ENCODE assay signal across 1 cellular context in genomic region chr1:11273595-11274234, GRCh38.
A peak's percentile ranks its signal among the peaks of the same experiment; 100 is the strongest.
TF ChIP-seq lines count a peak whose summit lies in the region.

No MANE protein-coding gene starts in this region.

TF ChIP-seq in K562, 482 proteins besides CTCF, POLR2A, EP300 and RAD21 (continued from another document and continues in another):
- TF ChIP-seq, protein P1, sequence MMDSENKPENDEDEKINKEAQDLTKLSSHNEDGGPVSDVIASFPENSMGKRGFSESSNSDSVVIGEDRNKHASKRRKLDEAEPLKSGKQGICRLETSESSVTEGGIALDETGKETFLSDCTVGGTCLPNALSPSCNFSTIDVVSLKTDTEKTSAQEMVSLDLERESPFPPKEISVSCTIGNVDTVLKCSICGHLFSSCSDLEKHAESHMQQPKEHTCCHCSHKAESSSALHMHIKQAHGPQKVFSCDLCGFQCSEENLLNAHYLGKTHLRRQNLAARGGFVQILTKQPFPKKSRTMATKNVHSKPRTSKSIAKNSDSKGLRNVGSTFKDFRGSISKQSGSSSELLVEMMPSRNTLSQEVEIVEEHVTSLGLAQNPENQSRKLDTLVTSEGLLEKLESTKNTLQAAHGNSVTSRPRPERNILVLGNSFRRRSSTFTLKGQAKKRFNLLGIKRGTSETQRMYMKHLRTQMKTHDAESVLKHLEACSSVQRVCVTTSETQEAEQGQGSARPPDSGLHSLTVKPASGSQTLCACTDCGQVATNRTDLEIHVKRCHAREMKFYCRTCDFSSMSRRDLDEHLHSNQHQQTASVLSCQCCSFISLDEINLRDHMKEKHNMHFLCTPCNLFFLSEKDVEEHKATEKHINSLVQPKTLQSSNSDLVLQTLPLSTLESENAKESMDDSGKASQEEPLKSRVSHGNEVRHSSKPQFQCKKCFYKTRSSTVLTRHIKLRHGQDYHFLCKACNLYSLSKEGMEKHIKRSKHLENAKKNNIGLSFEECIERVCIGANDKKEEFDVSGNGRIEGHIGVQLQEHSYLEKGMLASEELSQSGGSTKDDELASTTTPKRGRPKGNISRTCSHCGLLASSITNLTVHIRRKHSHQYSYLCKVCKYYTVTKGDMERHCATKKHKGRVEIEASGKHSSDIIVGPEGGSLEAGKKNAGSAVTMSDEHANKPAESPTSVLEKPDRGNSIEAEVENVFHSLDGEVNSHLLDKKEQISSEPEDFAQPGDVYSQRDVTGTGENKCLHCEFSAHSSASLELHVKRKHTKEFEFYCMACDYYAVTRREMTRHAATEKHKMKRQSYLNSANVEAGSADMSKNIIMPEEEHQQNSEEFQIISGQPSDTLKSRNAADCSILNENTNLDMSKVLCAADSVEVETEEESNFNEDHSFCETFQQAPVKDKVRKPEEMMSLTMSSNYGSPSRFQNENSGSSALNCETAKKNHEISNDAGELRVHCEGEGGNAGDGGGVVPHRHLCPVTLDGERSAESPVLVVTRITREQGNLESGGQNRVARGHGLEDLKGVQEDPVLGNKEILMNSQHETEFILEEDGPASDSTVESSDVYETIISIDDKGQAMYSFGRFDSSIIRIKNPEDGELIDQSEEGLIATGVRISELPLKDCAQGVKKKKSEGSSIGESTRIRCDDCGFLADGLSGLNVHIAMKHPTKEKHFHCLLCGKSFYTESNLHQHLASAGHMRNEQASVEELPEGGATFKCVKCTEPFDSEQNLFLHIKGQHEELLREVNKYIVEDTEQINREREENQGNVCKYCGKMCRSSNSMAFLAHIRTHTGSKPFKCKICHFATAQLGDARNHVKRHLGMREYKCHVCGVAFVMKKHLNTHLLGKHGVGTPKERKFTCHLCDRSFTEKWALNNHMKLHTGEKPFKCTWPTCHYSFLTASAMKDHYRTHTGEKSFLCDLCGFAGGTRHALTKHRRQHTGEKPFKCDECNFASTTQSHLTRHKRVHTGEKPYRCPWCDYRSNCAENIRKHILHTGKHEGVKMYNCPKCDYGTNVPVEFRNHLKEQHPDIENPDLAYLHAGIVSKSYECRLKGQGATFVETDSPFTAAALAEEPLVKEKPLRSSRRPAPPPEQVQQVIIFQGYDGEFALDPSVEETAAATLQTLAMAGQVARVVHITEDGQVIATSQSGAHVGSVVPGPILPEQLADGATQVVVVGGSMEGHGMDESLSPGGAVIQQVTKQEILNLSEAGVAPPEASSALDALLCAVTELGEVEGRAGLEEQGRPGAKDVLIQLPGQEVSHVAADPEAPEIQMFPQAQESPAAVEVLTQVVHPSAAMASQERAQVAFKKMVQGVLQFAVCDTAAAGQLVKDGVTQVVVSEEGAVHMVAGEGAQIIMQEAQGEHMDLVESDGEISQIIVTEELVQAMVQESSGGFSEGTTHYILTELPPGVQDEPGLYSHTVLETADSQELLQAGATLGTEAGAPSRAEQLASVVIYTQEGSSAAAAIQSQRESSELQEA (IDR thresholded peaks at IDR 0.05; ENCODE audit: low read depth) = no peak
- TF ChIP-seq ZKSCAN1 (IDR thresholded peaks at IDR 0.05; ENCODE audit: low read depth, low read length) = no peak
- no peak for TF ChIP-seq ZFP36 (IDR thresholded peaks at IDR 0.05; ENCODE audit: low read depth, low read length, partially characterized antibody)
- no peak for TF ChIP-seq JUND (IDR thresholded peaks at IDR 0.05; ENCODE audit: borderline replicate concordance, low read depth, low read length)
- no peak for TF ChIP-seq JUND (tag; IDR thresholded peaks at IDR 0.05; ENCODE audit: borderline replicate concordance, low read depth, low read length)
- TF ChIP-seq ETV6 (IDR thresholded peaks at IDR 0.05; ENCODE audit: borderline replicate concordance in 1 of 2, low read depth in 2 of 2, low read length in 1 of 2) = no peak
- TF ChIP-seq ETV6 (CRISPR knock-in tag; IDR thresholded peaks at IDR 0.05; ENCODE audit: borderline replicate concordance) = no peak
- TF ChIP-seq KAT2B (IDR thresholded peaks at IDR 0.05; ENCODE audit: low read depth, low read length) = no peak
- TF ChIP-seq MEF2D (tag; conservative IDR thresholded peaks at IDR 0.05; ENCODE audit: low read depth) = 0 out of 2 replicates have a peak, but pooled peaks have one; percentile 5
- TF ChIP-seq NFATC3 (IDR thresholded peaks at IDR 0.05) = no peak
- TF ChIP-seq CREB3 (tag; conservative IDR thresholded peaks at IDR 0.05; ENCODE audit: low read depth) = no peak
- no peak for TF ChIP-seq PURB (CRISPR knock-in tag; IDR thresholded peaks at IDR 0.05; ENCODE audit: low read depth)
- no peak for TF ChIP-seq CSDE1 (IDR thresholded peaks at IDR 0.05)
- no peak for TF ChIP-seq USF1 (CRISPR knock-in tag; IDR thresholded peaks at IDR 0.05)
- TF ChIP-seq KDM5B (IDR thresholded peaks at IDR 0.05; ENCODE audit: insufficient replicate concordance, low read depth, low read length) = no peak
- TF ChIP-seq, protein P2, sequence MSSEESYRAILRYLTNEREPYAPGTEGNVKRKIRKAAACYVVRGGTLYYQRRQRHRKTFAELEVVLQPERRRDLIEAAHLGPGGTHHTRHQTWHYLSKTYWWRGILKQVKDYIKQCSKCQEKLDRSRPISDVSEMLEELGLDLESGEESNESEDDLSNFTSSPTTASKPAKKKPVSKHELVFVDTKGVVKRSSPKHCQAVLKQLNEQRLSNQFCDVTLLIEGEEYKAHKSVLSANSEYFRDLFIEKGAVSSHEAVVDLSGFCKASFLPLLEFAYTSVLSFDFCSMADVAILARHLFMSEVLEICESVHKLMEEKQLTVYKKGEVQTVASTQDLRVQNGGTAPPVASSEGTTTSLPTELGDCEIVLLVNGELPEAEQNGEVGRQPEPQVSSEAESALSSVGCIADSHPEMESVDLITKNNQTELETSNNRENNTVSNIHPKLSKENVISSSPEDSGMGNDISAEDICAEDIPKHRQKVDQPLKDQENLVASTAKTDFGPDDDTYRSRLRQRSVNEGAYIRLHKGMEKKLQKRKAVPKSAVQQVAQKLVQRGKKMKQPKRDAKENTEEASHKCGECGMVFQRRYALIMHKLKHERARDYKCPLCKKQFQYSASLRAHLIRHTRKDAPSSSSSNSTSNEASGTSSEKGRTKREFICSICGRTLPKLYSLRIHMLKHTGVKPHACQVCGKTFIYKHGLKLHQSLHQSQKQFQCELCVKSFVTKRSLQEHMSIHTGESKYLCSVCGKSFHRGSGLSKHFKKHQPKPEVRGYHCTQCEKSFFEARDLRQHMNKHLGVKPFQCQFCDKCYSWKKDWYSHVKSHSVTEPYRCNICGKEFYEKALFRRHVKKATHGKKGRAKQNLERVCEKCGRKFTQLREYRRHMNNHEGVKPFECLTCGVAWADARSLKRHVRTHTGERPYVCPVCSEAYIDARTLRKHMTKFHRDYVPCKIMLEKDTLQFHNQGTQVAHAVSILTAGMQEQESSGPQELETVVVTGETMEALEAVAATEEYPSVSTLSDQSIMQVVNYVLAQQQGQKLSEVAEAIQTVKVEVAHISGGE (CRISPR knock-in tag; IDR thresholded peaks at IDR 0.05) = 0 out of 6 replicates have a peak, but pooled peaks of 1 of the 3 experiments have one; percentile 2
- TF ChIP-seq, protein P3, sequence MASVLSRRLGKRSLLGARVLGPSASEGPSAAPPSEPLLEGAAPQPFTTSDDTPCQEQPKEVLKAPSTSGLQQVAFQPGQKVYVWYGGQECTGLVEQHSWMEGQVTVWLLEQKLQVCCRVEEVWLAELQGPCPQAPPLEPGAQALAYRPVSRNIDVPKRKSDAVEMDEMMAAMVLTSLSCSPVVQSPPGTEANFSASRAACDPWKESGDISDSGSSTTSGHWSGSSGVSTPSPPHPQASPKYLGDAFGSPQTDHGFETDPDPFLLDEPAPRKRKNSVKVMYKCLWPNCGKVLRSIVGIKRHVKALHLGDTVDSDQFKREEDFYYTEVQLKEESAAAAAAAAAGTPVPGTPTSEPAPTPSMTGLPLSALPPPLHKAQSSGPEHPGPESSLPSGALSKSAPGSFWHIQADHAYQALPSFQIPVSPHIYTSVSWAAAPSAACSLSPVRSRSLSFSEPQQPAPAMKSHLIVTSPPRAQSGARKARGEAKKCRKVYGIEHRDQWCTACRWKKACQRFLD (CRISPR knock-in tag; IDR thresholded peaks at IDR 0.05) = peak; percentile 76
- TF ChIP-seq, protein P4, sequence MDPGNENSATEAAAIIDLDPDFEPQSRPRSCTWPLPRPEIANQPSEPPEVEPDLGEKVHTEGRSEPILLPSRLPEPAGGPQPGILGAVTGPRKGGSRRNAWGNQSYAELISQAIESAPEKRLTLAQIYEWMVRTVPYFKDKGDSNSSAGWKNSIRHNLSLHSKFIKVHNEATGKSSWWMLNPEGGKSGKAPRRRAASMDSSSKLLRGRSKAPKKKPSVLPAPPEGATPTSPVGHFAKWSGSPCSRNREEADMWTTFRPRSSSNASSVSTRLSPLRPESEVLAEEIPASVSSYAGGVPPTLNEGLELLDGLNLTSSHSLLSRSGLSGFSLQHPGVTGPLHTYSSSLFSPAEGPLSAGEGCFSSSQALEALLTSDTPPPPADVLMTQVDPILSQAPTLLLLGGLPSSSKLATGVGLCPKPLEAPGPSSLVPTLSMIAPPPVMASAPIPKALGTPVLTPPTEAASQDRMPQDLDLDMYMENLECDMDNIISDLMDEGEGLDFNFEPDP (CRISPR knock-in tag; IDR thresholded peaks at IDR 0.05) = no peak
- no peak for TF ChIP-seq CBFB (CRISPR knock-in tag; IDR thresholded peaks at IDR 0.05)
- TF ChIP-seq, protein P5, sequence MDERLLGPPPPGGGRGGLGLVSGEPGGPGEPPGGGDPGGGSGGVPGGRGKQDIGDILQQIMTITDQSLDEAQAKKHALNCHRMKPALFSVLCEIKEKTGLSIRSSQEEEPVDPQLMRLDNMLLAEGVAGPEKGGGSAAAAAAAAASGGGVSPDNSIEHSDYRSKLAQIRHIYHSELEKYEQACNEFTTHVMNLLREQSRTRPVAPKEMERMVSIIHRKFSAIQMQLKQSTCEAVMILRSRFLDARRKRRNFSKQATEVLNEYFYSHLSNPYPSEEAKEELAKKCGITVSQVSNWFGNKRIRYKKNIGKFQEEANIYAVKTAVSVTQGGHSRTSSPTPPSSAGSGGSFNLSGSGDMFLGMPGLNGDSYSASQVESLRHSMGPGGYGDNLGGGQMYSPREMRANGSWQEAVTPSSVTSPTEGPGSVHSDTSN (CRISPR knock-in tag; IDR thresholded peaks at IDR 0.05; ENCODE audit: low read depth) = no peak
- TF ChIP-seq, protein P5 (tag; conservative IDR thresholded peaks at IDR 0.05; ENCODE audit: low read depth) = no peak
- 0 out of 2 replicates have a peak, but pooled peaks have one; percentile 11 for TF ChIP-seq PML (IDR thresholded peaks at IDR 0.05; ENCODE audit: low read length)
- TF ChIP-seq ZNF609 (CRISPR knock-in tag; IDR thresholded peaks at IDR 0.05; ENCODE audit: borderline replicate concordance) = peak; percentile 64; the same call in 1 of the 2 replicates
- TF ChIP-seq, protein P6, sequence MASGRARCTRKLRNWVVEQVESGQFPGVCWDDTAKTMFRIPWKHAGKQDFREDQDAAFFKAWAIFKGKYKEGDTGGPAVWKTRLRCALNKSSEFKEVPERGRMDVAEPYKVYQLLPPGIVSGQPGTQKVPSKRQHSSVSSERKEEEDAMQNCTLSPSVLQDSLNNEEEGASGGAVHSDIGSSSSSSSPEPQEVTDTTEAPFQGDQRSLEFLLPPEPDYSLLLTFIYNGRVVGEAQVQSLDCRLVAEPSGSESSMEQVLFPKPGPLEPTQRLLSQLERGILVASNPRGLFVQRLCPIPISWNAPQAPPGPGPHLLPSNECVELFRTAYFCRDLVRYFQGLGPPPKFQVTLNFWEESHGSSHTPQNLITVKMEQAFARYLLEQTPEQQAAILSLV (tag; IDR thresholded peaks at IDR 0.05) = no peak
- no peak for TF ChIP-seq SRF (CRISPR knock-in tag; IDR thresholded peaks at IDR 0.05)
